Comparison of ENCODE assay signal across 3 cellular contexts in genomic region chr15:76994496-76994895, GRCh38.
TF ChIP-seq lines count a peak whose summit lies in the region.

No MANE protein-coding gene starts in this region.

TF ChIP-seq in liver, 16 proteins besides CTCF, POLR2A, EP300 and RAD21:
- no peak for TF ChIP-seq ZBTB33 (IDR thresholded peaks at IDR 0.05)
- TF ChIP-seq ATF3 (IDR thresholded peaks at IDR 0.05) = no peak
- no peak for TF ChIP-seq FOXA1 (IDR thresholded peaks at IDR 0.05)
- TF ChIP-seq EGR1 (IDR thresholded peaks at IDR 0.05; ENCODE audit: low read depth in 2 of 2) = no peak
- no peak for TF ChIP-seq NR2F2 (IDR thresholded peaks at IDR 0.05)
- TF ChIP-seq JUND (IDR thresholded peaks at IDR 0.05) = no peak
- TF ChIP-seq YY1 (IDR thresholded peaks at IDR 0.05) = no peak
- TF ChIP-seq SP1 (IDR thresholded peaks at IDR 0.05) = no peak
- no peak for TF ChIP-seq HNF4G (IDR thresholded peaks at IDR 0.05)
- no peak for TF ChIP-seq FOXA2 (IDR thresholded peaks at IDR 0.05)
- TF ChIP-seq TAF1 (conservative IDR thresholded peaks at IDR 0.05) = no peak
- TF ChIP-seq RXRA (IDR thresholded peaks at IDR 0.05) = no peak
- no peak for TF ChIP-seq HNF4A (conservative IDR thresholded peaks at IDR 0.05)
- TF ChIP-seq MAX (IDR thresholded peaks at IDR 0.05) = no peak

TF ChIP-seq in HepG2, 621 proteins besides CTCF, POLR2A, EP300 and RAD21:
- TF ChIP-seq MTERF4 (CRISPR knock-in tag; IDR thresholded peaks at IDR 0.05) = no peak

TF ChIP-seq in WTC11, 78 proteins besides CTCF, POLR2A, EP300 and RAD21:
- no peak for TF ChIP-seq RORB (CRISPR knock-in tag; IDR thresholded peaks at IDR 0.05)
- TF ChIP-seq ZBTB21 (CRISPR knock-in tag; IDR thresholded peaks at IDR 0.05; ENCODE audit: borderline replicate concordance) = no peak
- TF ChIP-seq ZNF138 (CRISPR knock-in tag; conservative IDR thresholded peaks at IDR 0.05) = no peak
- TF ChIP-seq ZNF532 (CRISPR knock-in tag; IDR thresholded peaks at IDR 0.05; ENCODE audit: borderline replicate concordance) = no peak
- no peak for TF ChIP-seq IRF2 (CRISPR knock-in tag; IDR thresholded peaks at IDR 0.05; ENCODE audit: borderline replicate concordance, low read depth)
- no peak for TF ChIP-seq CDX4 (CRISPR knock-in tag; IDR thresholded peaks at IDR 0.05; ENCODE audit: borderline replicate concordance)
- TF ChIP-seq CREM (CRISPR knock-in tag; IDR thresholded peaks at IDR 0.05) = no peak
- TF ChIP-seq HMGXB4 (CRISPR knock-in tag; IDR thresholded peaks at IDR 0.05) = no peak
- TF ChIP-seq GABPB1 (CRISPR knock-in tag; IDR thresholded peaks at IDR 0.05) = no peak
- TF ChIP-seq MLX (CRISPR knock-in tag; IDR thresholded peaks at IDR 0.05) = no peak
- no peak for TF ChIP-seq USF1 (CRISPR knock-in tag; IDR thresholded peaks at IDR 0.05)
- no peak for TF ChIP-seq ZNF263 (CRISPR knock-in tag; IDR thresholded peaks at IDR 0.05; ENCODE audit: low read depth)
- no peak for TF ChIP-seq NFE2L1 (CRISPR knock-in tag; IDR thresholded peaks at IDR 0.05)
- TF ChIP-seq ERG (CRISPR knock-in tag; IDR thresholded peaks at IDR 0.05) = no peak
- TF ChIP-seq ARID4B (CRISPR knock-in tag; IDR thresholded peaks at IDR 0.05; ENCODE audit: borderline replicate concordance) = no peak
- no peak for TF ChIP-seq ZNF219 (CRISPR knock-in tag; IDR thresholded peaks at IDR 0.05; ENCODE audit: borderline replicate concordance)
- TF ChIP-seq SMAD4 (CRISPR knock-in tag; IDR thresholded peaks at IDR 0.05) = no peak
- no peak for TF ChIP-seq CBFB (CRISPR knock-in tag; IDR thresholded peaks at IDR 0.05; ENCODE audit: low read depth)
- no peak for TF ChIP-seq ATF6 (CRISPR knock-in tag; IDR thresholded peaks at IDR 0.05)
- no peak for TF ChIP-seq ATF3 (CRISPR knock-in tag; conservative IDR thresholded peaks at IDR 0.05)
